1 cellular context compared by ENCODE assay signal in genomic region chr17:14297161-14297851, GRCh38.
TF ChIP-seq lines count a peak whose summit lies in the region.

No MANE protein-coding gene starts in this region.

TF ChIP-seq in HepG2, 621 proteins besides CTCF, POLR2A, EP300 and RAD21 (continued from another document):
- peak; percentile 63; the same call in 1 of the 2 replicates for TF ChIP-seq ARID4A (CRISPR knock-in tag; IDR thresholded peaks at IDR 0.05; ENCODE audit: borderline replicate concordance)
- no peak for TF ChIP-seq HNRNPUL1 (IDR thresholded peaks at IDR 0.05; ENCODE audit: low read depth, low read length)
- peak; percentile 80; the same call in 1 of the 2 replicates for TF ChIP-seq ZMYM4 (CRISPR knock-in tag; IDR thresholded peaks at IDR 0.05)
- peak; percentile 99 for TF ChIP-seq HINFP (CRISPR knock-in tag; IDR thresholded peaks at IDR 0.05; ENCODE audit: low read depth)
- 0 out of 2 replicates have a peak, but pooled peaks have one; percentile 41 for TF ChIP-seq ZNF350 (CRISPR knock-in tag; IDR thresholded peaks at IDR 0.05; ENCODE audit: borderline replicate concordance, low read depth)
- no peak for TF ChIP-seq ZNF367 (CRISPR knock-in tag; IDR thresholded peaks at IDR 0.05; ENCODE audit: borderline replicate concordance)
- TF ChIP-seq RARA (CRISPR knock-in tag; IDR thresholded peaks at IDR 0.05): 0 out of 2 replicates have a peak, but pooled peaks have one; percentile 13
- no peak for TF ChIP-seq ZFP36L1 (CRISPR knock-in tag; IDR thresholded peaks at IDR 0.05)
- no peak for TF ChIP-seq ZNF775 (CRISPR knock-in tag; IDR thresholded peaks at IDR 0.05; ENCODE audit: borderline replicate concordance)
- TF ChIP-seq CENPBD1 (CRISPR knock-in tag; IDR thresholded peaks at IDR 0.05; ENCODE audit: borderline replicate concordance, low read depth): 0 out of 2 replicates have a peak, but pooled peaks have one; percentile 85
- peak; percentile 41; the same call in 1 of the 2 replicates for TF ChIP-seq CENPT (CRISPR knock-in tag; IDR thresholded peaks at IDR 0.05; ENCODE audit: low read depth)
- no peak for TF ChIP-seq ZSCAN5A (CRISPR knock-in tag; IDR thresholded peaks at IDR 0.05; ENCODE audit: borderline replicate concordance)
- no peak for TF ChIP-seq ZKSCAN1 (IDR thresholded peaks at IDR 0.05; ENCODE audit: low read length)
- peak; percentile 78 for TF ChIP-seq STAG1 (CRISPR knock-in tag; IDR thresholded peaks at IDR 0.05)
- no peak for TF ChIP-seq ZFP36 (IDR thresholded peaks at IDR 0.05; ENCODE audit: borderline replicate concordance, low read depth, low read length, partially characterized antibody)
- TF ChIP-seq SETDB1 (CRISPR knock-in tag; IDR thresholded peaks at IDR 0.05; ENCODE audit: borderline replicate concordance): no peak
- no peak for TF ChIP-seq TOE1 (CRISPR knock-in tag; IDR thresholded peaks at IDR 0.05)
- no peak for TF ChIP-seq PTBP1 (IDR thresholded peaks at IDR 0.05; ENCODE audit: low read depth, low read length, poor library complexity, severe bottlenecking)
- TF ChIP-seq ZHX2 (IDR thresholded peaks at IDR 0.05; ENCODE audit: low read depth): no peak
- no peak for TF ChIP-seq ZHX2 (CRISPR knock-in tag; IDR thresholded peaks at IDR 0.05; ENCODE audit: borderline replicate concordance)
- peak; percentile 79 for TF ChIP-seq ARNT2 (CRISPR knock-in tag; IDR thresholded peaks at IDR 0.05; ENCODE audit: low read depth)
- peak; percentile 53; the same call in 1 of the 2 replicates for TF ChIP-seq HOMEZ (CRISPR knock-in tag; IDR thresholded peaks at IDR 0.05; ENCODE audit: low read depth)
- TF ChIP-seq TIGD3 (CRISPR knock-in tag; IDR thresholded peaks at IDR 0.05; ENCODE audit: borderline replicate concordance): no peak
- peak; percentile 88; the same call in 1 of the 2 replicates for TF ChIP-seq THAP7 (CRISPR knock-in tag; IDR thresholded peaks at IDR 0.05)
- 0 out of 2 replicates have a peak, but pooled peaks have one; percentile 25 for TF ChIP-seq ZZZ3 (CRISPR knock-in tag; IDR thresholded peaks at IDR 0.05; ENCODE audit: borderline replicate concordance)
- TF ChIP-seq MBNL3 (CRISPR knock-in tag; conservative IDR thresholded peaks at IDR 0.05): no peak
- no peak; the same call in 1 of the 2 replicates for TF ChIP-seq ZNF672 (CRISPR knock-in tag; IDR thresholded peaks at IDR 0.05)
- TF ChIP-seq ZFP36L2 (CRISPR knock-in tag; IDR thresholded peaks at IDR 0.05): no peak
- no peak for TF ChIP-seq ZSCAN12 (CRISPR knock-in tag; IDR thresholded peaks at IDR 0.05)
- peak; percentile 52; the same call in 1 of the 2 replicates for TF ChIP-seq ZNF777 (CRISPR knock-in tag; IDR thresholded peaks at IDR 0.05)
- TF ChIP-seq TSC22D2 (CRISPR knock-in tag; IDR thresholded peaks at IDR 0.05; ENCODE audit: borderline replicate concordance): no peak; the same call in 1 of the 2 replicates
- no peak for TF ChIP-seq FOXP1 (IDR thresholded peaks at IDR 0.05)
- no peak for TF ChIP-seq FOXP1 (CRISPR knock-in tag; IDR thresholded peaks at IDR 0.05)
- TF ChIP-seq CEBPG (CRISPR knock-in tag; IDR thresholded peaks at IDR 0.05): no peak
- TF ChIP-seq SRSF4 (IDR thresholded peaks at IDR 0.05; ENCODE audit: low read depth, low read length, poor library complexity, severe bottlenecking): no peak
- TF ChIP-seq PLRG1 (conservative IDR thresholded peaks at IDR 0.05): no peak
